Comparison of ENCODE assay signal across 1 cellular context in the genomic region with DNA sequence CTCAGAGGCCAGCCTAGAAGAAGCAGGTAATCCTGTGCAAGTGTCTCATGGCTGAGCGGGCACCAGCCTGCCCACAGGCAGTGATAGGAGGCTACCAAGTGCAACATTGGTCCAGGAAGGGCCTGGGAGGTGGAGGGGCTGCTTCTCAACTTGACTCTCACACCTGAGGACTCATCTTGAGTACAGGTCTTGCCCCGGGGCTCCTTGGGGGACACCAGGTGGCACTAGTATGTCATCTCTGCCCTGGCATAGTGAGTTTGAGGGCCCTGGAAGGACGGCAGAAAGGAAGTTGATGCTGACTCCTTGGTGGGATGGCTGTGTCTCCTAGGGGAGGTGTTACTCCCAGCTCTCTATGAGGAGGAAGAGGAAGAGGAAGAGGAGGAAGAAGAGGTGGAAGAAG.
TF ChIP-seq lines count a peak whose summit lies in the region.

No MANE protein-coding gene starts in this region.

TF ChIP-seq in HEK293, 187 proteins besides CTCF, POLR2A, EP300 and RAD21 (continued from another document):
- TF ChIP-seq, protein P1, sequence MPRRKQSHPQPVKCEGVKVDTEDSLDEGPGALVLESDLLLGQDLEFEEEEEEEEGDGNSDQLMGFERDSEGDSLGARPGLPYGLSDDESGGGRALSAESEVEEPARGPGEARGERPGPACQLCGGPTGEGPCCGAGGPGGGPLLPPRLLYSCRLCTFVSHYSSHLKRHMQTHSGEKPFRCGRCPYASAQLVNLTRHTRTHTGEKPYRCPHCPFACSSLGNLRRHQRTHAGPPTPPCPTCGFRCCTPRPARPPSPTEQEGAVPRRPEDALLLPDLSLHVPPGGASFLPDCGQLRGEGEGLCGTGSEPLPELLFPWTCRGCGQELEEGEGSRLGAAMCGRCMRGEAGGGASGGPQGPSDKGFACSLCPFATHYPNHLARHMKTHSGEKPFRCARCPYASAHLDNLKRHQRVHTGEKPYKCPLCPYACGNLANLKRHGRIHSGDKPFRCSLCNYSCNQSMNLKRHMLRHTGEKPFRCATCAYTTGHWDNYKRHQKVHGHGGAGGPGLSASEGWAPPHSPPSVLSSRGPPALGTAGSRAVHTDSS (tag by site-specific recombination; IDR thresholded peaks at IDR 0.05), result peak; percentile 88
- TF ChIP-seq ZNF747 (tag by site-specific recombination; IDR thresholded peaks at IDR 0.05) (no peak), ZNF654 (tag by site-specific recombination; IDR thresholded peaks at IDR 0.05; ENCODE audit: low read depth) (no peak)
